In the genomic region with DNA sequence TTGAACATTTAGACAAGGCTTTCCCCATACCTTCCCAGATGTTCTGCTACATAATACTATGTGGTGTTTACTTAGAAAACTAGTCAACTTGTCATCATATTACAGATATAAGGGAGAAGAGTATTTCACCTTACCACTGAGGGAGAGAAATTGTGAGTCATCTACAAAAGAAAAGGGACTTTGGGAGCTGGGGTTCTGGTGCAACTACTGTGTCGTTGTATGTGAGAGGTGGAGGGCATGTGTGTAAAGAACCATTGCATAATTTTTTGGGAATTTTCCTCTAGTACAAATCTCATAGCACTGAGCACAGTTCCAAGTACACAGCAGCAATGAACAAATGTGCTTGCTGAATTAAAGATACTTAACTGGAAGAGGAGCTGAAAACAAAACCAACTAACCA, we compare ENCODE assay signal across 19 cellular contexts.
DNase-seq lines count a peak whose midpoint lies in the region; ATAC-seq and TF ChIP-seq lines count a peak whose summit lies in the region.
"Had no signal": no experiment of that assay in that cellular context is flagged by ENCODE, and none has a peak within 500 bp of the region (broad histone marks: within the 10 kb centered on the region; RNA-seq: fewer than 3 reads in every experiment).

No MANE protein-coding gene starts in this region.

- H3K9me3 ChIP-seq in right atrium auricular region (no peaks in the 10 kb centered on the region), T-helper 17 cell (ENCODE audit: control insufficient read depth, low read length, poor library complexity, severe bottlenecking) (no peaks in the 10 kb centered on the region), esophagus muscularis mucosa (no peaks in the 10 kb centered on the region)
- H3K9me3 ChIP-seq: BLaER1 had no signal

- H3K4me1 ChIP-seq in right atrium auricular region (no peaks in the 10 kb centered on the region), esophagus muscularis mucosa (no peaks in the 10 kb centered on the region)
- H3K4me1 ChIP-seq: BLaER1 had no signal

- intact Hi-C loops in Right ventricle myocardium inferior (cut with DNase I), result no loop called here
- intact Hi-C loops in esophagus muscularis mucosa (cut with DNase I), result no loop called here
- intact Hi-C loops in sciatic nerve (cut with DNase I), result no loop called here

- TF ChIP-seq POLR2A in esophagus muscularis mucosa (IDR thresholded peaks at IDR 0.05; ENCODE audit: low read depth), result no peak

- H3K4me3 Mint-ChIP-seq in T-helper 17 cell, result no peak overlapping the region
- H3K4me3 Mint-ChIP-seq in activated T-cell treated with anti-CD3 and anti-CD28 coated beads, Interleukin-2, amount 50 U/mL, for 72 hours, result no peak overlapping the region
- H3K4me3 Mint-ChIP-seq: CD14-positive monocyte; CD4-positive, alpha-beta memory T cell; HFFc6 had no signal

- 73% methylated on average over 1 of the region's 1 CpG for WGBS in esophagus muscularis mucosa

- ATAC-seq in Right ventricle myocardium inferior (peak; percentile 46), T-helper 17 cell (no peak), sciatic nerve (peak; percentile 36)
- no peak for ATAC-seq in activated T-cell treated with anti-CD3 and anti-CD28 coated beads, Interleukin-2, amount 50 U/mL, for 72 hours (replicated peaks in 1 of 2)
- ATAC-seq: HCT116 had no signal

- H3K36me3 ChIP-seq in right atrium auricular region, result no peaks in the 10 kb centered on the region
- H3K36me3 ChIP-seq in esophagus muscularis mucosa, result no peaks in the 10 kb centered on the region
- H3K36me3 ChIP-seq: BLaER1 had no signal

- no peaks in the 10 kb centered on the region for H3K4me1 Mint-ChIP-seq in T-helper 17 cell
- no peaks in the 10 kb centered on the region for H3K4me1 Mint-ChIP-seq in activated T-cell treated with anti-CD3 and anti-CD28 coated beads, Interleukin-2, amount 50 U/mL, for 72 hours (ENCODE audit: low read depth)
- H3K4me1 Mint-ChIP-seq: CD14-positive monocyte; CD4-positive, alpha-beta memory T cell had no signal

- no peaks in the 10 kb centered on the region for H3K27me3 Mint-ChIP-seq in T-helper 17 cell
- no peaks in the 10 kb centered on the region for H3K27me3 Mint-ChIP-seq in activated T-cell treated with anti-CD3 and anti-CD28 coated beads, Interleukin-2, amount 50 U/mL, for 72 hours (ENCODE audit: low read depth)

- no peaks in the 10 kb centered on the region for H3K36me3 Mint-ChIP-seq in T-helper 17 cell (ENCODE audit: low read depth)
- no peaks in the 10 kb centered on the region for H3K36me3 Mint-ChIP-seq in activated T-cell treated with anti-CD3 and anti-CD28 coated beads, Interleukin-2, amount 50 U/mL, for 72 hours (ENCODE audit: insufficient read depth in 2 of 2)
- H3K36me3 Mint-ChIP-seq: CD14-positive monocyte; CD4-positive, alpha-beta memory T cell had no signal

- TF ChIP-seq CTCF in right atrium auricular region (IDR thresholded peaks at IDR 0.05) (no peak), esophagus muscularis mucosa (IDR thresholded peaks at IDR 0.05) (no peak)

- TF ChIP-seq EP300 in esophagus muscularis mucosa (IDR thresholded peaks at IDR 0.05), result no peak

- H3K4me3 ChIP-seq in right atrium auricular region (no peak overlapping the region), esophagus muscularis mucosa (no peak overlapping the region)
- H3K4me3 ChIP-seq: BLaER1 had no signal

- no peaks in the 10 kb centered on the region for H3K27me3 ChIP-seq in right atrium auricular region
- H3K27me3 ChIP-seq in esophagus muscularis mucosa, result no peaks in the 10 kb centered on the region
- H3K27me3 ChIP-seq: BLaER1 had no signal

- DNase-seq in Right ventricle myocardium inferior (ENCODE audit: missing footprints), result no peak
- DNase-seq in right atrium auricular region (ENCODE audit: low spot score), result no peak
- no peak for DNase-seq in T-helper 17 cell
- peak; percentile 19 for DNase-seq in esophagus muscularis mucosa (ENCODE audit: extremely low spot score)
- no peak for DNase-seq in sciatic nerve (ENCODE audit: low spot score)
- DNase-seq in activated T-cell treated with anti-CD3 and anti-CD28 coated beads, Interleukin-2, amount 50 U/mL, for 72 hours, result no peak
- no peak for DNase-seq in DMS79 treated with DMSO at 0.1 percent for 48 hours (lab: John Stamatoyannopoulos, UW)
- DNase-seq in stimulated activated CD4-positive, alpha-beta T cell treated with anti-CD3 and anti-CD28 coated beads, Interleukin-4, amount 100 ng/mL, for 1 hour, result no peak
- DNase-seq: 8988T; CD4-positive, alpha-beta memory T cell; DMS153; DMS79; GF-D8; GOT3; H7; HFFc6 had no signal

- H3K9me3 Mint-ChIP-seq in activated T-cell treated with anti-CD3 and anti-CD28 coated beads, Interleukin-2, amount 50 U/mL, for 72 hours, result no peaks in the 10 kb centered on the region

- peak overlapping the region; percentile 19 for H3K27ac Mint-ChIP-seq in T-helper 17 cell
- no peak overlapping the region for H3K27ac Mint-ChIP-seq in activated T-cell treated with anti-CD3 and anti-CD28 coated beads, Interleukin-2, amount 50 U/mL, for 72 hours
- H3K27ac Mint-ChIP-seq: CD14-positive monocyte; CD4-positive, alpha-beta memory T cell; HFFc6 had no signal

- H3K27ac ChIP-seq in right atrium auricular region, result no peak overlapping the region
- no peak overlapping the region for H3K27ac ChIP-seq in esophagus muscularis mucosa (replicated peaks in 1 of 4)
- H3K27ac ChIP-seq: BLaER1 had no signal

Comparison
In these comparisons a context has a peak if more than half of its experiments do, and no peak if none do; other contexts are left out.
1. ATAC-seq: peak in Right ventricle myocardium inferior (single experiment) and sciatic nerve (single experiment); none in T-helper 17 cell (single experiment) and activated T-cell treated with anti-CD3 and anti-CD28 coated beads, Interleukin-2, amount 50 U/mL, for 72 hours (0 of 2).